Comparison of ENCODE assay signal across 1 cellular context in the genomic region with DNA sequence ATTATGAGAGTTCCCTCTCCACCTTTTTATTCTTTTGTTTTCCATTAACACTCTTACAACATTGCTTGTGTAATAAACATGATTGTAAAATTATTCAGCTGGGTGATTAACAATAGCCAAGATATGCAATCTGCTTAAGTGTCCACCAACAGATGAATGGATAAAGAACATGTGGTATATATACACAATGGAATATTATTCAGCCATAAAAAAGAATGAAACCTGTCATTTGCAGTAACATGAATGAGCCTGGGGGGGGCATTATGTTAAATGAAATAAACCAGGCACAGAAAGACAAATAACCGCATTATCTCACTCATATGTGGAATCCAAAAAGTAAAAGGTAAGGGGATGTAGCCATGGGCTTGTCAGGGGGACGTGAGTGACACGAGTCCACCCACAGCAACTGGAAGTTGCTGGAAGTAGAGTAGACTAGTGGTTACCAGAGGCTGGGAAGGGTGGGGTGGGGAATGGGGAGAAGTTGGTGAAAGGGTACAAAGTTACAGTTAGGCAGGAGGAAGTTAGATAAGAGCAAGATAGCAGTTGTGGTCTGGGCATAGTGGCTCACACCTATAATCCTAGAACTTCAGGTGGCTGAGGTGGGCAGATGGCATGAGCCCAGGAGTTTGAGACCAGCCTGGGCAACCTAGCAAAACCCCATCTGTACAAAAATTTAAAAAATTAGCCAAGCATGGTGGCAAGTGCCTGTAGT.
TF ChIP-seq lines count a peak whose summit lies in the region.

No MANE protein-coding gene starts in this region.

TF ChIP-seq in K562, 482 proteins besides CTCF, POLR2A, EP300 and RAD21:
- TF ChIP-seq NR2C1 (IDR thresholded peaks at IDR 0.05): no peak
- TF ChIP-seq NR2C1 (tag; IDR thresholded peaks at IDR 0.05): no peak
- TF ChIP-seq ZNF146 (CRISPR knock-in tag; IDR thresholded peaks at IDR 0.05; ENCODE audit: unreplicated experiment): peak; percentile 91
- 0 out of 2 replicates have a peak, but pooled peaks have one; percentile 5 for TF ChIP-seq CBFA2T3 (IDR thresholded peaks at IDR 0.05)
- TF ChIP-seq, protein P1, sequence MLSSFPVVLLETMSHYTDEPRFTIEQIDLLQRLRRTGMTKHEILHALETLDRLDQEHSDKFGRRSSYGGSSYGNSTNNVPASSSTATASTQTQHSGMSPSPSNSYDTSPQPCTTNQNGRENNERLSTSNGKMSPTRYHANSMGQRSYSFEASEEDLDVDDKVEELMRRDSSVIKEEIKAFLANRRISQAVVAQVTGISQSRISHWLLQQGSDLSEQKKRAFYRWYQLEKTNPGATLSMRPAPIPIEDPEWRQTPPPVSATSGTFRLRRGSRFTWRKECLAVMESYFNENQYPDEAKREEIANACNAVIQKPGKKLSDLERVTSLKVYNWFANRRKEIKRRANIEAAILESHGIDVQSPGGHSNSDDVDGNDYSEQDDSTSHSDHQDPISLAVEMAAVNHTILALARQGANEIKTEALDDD (IDR thresholded peaks at IDR 0.05): peak; percentile 33; the same call in 1 of the 2 replicates
- no peak for TF ChIP-seq ZBED1 (IDR thresholded peaks at IDR 0.05)
- TF ChIP-seq RAD51 (IDR thresholded peaks at IDR 0.05; ENCODE audit: borderline replicate concordance, low read depth): no peak
- no peak for TF ChIP-seq JUND (IDR thresholded peaks at IDR 0.05; ENCODE audit: borderline replicate concordance, low read depth, low read length)
- no peak for TF ChIP-seq JUND (tag; IDR thresholded peaks at IDR 0.05; ENCODE audit: borderline replicate concordance, low read depth, low read length)
- TF ChIP-seq, protein P2, sequence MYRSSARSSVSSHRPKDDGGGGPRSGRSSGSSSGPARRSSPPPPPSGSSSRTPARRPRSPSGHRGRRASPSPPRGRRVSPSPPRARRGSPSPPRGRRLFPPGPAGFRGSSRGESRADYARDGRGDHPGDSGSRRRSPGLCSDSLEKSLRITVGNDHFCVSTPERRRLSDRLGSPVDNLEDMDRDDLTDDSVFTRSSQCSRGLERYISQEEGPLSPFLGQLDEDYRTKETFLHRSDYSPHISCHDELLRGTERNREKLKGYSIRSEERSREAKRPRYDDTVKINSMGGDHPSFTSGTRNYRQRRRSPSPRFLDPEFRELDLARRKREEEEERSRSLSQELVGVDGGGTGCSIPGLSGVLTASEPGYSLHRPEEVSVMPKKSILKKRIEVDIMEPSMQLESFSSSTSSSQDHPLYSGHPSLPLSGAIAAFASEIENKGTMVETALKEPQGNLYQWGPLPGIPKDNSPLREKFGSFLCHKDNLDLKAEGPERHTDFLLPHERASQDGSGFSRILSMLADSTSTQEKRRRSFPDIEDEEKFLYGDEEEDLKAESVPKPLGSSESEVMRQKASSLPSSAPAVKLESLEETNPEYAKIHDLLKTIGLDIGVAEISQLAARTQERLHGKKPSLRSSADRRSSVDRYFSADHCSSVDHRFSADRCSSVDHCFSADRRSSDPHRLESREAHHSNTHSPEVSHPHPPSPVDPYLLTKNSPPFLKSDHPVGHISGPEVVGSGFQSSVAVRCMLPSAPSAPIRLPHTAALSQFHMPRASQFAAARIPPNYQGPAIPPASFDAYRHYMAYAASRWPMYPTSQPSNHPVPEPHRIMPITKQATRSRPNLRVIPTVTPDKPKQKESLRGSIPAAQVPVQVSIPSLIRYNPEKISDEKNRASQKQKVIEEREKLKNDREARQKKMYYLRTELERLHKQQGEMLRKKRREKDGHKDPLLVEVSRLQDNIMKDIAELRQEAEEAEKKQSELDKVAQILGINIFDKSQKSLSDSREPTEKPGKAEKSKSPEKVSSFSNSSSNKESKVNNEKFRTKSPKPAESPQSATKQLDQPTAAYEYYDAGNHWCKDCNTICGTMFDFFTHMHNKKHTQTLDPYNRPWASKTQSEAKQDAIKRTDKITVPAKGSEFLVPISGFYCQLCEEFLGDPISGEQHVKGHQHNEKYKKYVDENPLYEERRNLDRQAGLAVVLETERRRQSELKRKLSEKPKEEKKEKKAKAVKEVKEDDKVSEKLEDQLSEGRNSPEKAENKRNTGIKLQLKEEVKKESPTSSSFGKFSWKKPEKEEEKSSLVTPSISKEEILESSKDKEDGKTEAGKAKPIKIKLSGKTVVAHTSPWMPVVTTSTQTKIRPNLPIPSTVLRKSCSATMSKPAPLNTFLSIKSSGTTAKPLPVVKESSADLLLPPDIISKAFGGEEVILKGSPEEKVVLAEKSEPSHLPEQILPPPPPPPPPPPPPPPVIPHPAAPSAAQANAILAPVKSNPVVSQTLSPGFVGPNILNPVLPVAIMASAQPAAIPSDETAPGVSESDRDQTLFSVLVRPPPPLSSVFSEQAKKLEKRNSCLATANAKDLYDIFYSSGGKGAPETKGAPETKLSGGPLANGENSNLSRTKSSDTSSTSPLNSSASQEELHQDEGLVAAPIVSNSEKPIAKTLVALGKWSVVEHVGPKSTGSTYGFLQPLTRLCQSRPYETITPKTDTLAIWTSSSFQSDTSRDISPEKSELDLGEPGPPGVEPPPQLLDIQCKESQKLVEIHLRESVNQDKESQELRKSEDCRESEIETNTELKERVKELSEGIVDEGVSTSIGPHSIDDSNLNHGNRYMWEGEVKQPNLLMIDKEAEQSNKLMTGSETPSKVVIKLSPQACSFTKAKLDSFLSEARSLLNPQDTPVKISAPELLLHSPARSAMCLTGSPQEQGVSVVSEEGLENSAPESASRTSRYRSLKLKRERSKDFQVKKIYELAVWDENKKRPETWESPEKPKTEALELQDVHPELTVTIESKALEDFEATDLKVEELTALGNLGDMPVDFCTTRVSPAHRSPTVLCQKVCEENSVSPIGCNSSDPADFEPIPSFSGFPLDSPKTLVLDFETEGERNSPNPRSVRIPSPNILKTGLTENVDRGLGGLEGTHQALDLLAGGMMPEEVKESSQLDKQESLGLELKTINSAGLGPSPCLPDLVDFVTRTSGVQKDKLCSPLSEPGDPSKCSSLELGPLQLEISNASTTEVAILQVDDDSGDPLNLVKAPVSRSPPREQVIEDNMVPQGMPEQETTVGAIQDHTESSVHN (IDR thresholded peaks at IDR 0.05; ENCODE audit: borderline replicate concordance in 1 of 2, low read depth in 1 of 2): no peak
- no peak for TF ChIP-seq DDX20 (tag; IDR thresholded peaks at IDR 0.05; ENCODE audit: low read depth)
- TF ChIP-seq ZNF696 (CRISPR knock-in tag; conservative IDR thresholded peaks at IDR 0.05): no peak
- no peak for TF ChIP-seq FIP1L1 (IDR thresholded peaks at IDR 0.05; ENCODE audit: low read depth, low read length, poor library complexity, severe bottlenecking)
- TF ChIP-seq ZNF41 (CRISPR knock-in tag; conservative IDR thresholded peaks at IDR 0.05): no peak
- TF ChIP-seq RBM25 (IDR thresholded peaks at IDR 0.05; ENCODE audit: low read depth, low read length, severe bottlenecking): peak; percentile 58
